Comparison of ENCODE assay signal across 1 cellular context in the genomic region with DNA sequence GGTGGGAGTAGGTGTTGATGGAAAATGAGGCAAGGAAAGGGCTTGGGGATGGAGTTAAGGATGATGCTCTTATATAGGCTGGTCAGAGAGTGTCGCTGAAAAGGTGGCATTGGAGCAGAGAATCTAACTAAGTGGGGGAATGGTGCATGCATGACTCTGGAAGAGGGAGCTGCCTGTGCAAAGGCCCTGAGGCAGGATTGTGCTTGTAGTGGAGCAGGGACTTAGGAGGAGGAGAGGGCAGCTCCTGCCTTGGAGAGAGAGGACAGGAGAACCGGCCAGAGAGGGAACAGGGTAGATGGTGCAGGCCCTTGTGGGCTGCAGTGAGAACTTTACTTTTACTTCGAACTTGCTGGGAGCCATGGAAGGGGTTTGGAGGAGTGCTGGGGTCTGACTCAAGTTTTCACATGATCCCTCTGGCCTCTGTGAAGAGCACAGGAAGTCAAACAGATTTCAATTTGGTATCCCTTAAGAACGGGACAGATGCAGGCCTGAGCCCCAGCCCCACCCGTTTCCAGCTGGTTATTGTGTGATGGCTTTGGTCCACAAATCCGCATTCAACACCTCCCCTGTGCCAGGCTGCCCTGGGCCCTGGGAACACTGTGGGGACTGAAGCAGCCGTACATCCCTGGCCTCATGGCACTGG.
TF ChIP-seq lines count a peak whose summit lies in the region.

No MANE protein-coding gene starts in this region.

TF ChIP-seq in WTC11, 78 proteins besides CTCF, POLR2A, EP300 and RAD21 (continued from another document):
- TF ChIP-seq CREM (CRISPR knock-in tag; IDR thresholded peaks at IDR 0.05) = no peak
- TF ChIP-seq NR2C2 (CRISPR knock-in tag; IDR thresholded peaks at IDR 0.05) = no peak
- TF ChIP-seq, protein P1, sequence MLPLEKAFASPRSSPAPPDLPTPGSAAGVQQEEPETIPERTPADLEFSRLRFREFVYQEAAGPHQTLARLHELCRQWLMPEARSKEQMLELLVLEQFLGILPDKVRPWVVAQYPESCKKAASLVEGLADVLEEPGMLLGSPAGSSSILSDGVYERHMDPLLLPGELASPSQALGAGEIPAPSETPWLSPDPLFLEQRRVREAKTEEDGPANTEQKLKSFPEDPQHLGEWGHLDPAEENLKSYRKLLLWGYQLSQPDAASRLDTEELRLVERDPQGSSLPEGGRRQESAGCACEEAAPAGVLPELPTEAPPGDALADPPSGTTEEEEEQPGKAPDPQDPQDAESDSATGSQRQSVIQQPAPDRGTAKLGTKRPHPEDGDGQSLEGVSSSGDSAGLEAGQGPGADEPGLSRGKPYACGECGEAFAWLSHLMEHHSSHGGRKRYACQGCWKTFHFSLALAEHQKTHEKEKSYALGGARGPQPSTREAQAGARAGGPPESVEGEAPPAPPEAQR (CRISPR knock-in tag; IDR thresholded peaks at IDR 0.05) = no peak
- TF ChIP-seq ZNF232 (CRISPR knock-in tag; IDR thresholded peaks at IDR 0.05) = no peak
- TF ChIP-seq, protein P2, sequence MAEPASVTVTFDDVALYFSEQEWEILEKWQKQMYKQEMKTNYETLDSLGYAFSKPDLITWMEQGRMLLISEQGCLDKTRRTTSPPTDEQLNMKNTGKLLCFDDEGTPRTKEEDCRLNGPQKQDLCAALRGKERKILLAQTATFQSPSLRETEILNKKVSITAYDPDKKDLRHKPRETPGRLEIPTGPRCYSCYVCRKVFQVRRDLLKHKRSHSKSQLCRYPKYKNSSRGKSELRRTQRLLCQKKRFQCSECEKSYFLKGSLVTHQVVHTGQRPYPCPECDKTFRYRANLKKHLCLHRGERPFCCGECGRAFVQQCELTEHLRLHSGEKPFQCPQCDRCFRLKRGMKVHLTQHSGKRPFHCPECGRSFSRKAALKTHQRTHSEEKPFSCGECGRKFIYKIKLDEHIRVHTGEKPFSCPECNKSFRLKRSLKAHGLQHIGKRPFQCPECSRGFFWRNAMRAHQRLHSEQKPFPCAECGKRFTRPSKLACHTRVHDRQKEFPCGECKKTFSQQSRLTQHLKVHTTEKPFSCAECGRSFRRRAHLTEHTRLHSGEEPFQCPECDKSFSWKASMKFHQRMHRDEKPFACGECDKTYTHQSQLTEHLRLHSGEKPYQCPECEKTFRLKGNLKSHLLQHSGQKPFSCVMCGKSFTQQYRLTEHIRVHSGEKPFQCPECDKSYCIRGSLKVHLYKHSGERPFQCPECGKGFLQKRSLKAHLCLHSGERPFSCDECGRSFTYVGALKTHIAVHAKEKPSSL (CRISPR knock-in tag; conservative IDR thresholded peaks at IDR 0.05) = no peak
- TF ChIP-seq ZNF423 (CRISPR knock-in tag; IDR thresholded peaks at IDR 0.05) = no peak
- no peak for TF ChIP-seq NFYB (CRISPR knock-in tag; conservative IDR thresholded peaks at IDR 0.05; ENCODE audit: low read depth)
- no peak for TF ChIP-seq FOXJ3 (CRISPR knock-in tag; IDR thresholded peaks at IDR 0.05; ENCODE audit: borderline replicate concordance)
- TF ChIP-seq NR3C1 (CRISPR knock-in tag; conservative IDR thresholded peaks at IDR 0.05; ENCODE audit: low read depth) = no peak
- TF ChIP-seq, protein P3, sequence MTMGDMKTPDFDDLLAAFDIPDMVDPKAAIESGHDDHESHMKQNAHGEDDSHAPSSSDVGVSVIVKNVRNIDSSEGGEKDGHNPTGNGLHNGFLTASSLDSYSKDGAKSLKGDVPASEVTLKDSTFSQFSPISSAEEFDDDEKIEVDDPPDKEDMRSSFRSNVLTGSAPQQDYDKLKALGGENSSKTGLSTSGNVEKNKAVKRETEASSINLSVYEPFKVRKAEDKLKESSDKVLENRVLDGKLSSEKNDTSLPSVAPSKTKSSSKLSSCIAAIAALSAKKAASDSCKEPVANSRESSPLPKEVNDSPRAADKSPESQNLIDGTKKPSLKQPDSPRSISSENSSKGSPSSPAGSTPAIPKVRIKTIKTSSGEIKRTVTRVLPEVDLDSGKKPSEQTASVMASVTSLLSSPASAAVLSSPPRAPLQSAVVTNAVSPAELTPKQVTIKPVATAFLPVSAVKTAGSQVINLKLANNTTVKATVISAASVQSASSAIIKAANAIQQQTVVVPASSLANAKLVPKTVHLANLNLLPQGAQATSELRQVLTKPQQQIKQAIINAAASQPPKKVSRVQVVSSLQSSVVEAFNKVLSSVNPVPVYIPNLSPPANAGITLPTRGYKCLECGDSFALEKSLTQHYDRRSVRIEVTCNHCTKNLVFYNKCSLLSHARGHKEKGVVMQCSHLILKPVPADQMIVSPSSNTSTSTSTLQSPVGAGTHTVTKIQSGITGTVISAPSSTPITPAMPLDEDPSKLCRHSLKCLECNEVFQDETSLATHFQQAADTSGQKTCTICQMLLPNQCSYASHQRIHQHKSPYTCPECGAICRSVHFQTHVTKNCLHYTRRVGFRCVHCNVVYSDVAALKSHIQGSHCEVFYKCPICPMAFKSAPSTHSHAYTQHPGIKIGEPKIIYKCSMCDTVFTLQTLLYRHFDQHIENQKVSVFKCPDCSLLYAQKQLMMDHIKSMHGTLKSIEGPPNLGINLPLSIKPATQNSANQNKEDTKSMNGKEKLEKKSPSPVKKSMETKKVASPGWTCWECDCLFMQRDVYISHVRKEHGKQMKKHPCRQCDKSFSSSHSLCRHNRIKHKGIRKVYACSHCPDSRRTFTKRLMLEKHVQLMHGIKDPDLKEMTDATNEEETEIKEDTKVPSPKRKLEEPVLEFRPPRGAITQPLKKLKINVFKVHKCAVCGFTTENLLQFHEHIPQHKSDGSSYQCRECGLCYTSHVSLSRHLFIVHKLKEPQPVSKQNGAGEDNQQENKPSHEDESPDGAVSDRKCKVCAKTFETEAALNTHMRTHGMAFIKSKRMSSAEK (CRISPR knock-in tag; IDR thresholded peaks at IDR 0.05; ENCODE audit: borderline replicate concordance) = no peak
- TF ChIP-seq SOX15 (CRISPR knock-in tag; IDR thresholded peaks at IDR 0.05) = no peak
- TF ChIP-seq NFATC4 (CRISPR knock-in tag; IDR thresholded peaks at IDR 0.05) = no peak
- TF ChIP-seq, protein P4, sequence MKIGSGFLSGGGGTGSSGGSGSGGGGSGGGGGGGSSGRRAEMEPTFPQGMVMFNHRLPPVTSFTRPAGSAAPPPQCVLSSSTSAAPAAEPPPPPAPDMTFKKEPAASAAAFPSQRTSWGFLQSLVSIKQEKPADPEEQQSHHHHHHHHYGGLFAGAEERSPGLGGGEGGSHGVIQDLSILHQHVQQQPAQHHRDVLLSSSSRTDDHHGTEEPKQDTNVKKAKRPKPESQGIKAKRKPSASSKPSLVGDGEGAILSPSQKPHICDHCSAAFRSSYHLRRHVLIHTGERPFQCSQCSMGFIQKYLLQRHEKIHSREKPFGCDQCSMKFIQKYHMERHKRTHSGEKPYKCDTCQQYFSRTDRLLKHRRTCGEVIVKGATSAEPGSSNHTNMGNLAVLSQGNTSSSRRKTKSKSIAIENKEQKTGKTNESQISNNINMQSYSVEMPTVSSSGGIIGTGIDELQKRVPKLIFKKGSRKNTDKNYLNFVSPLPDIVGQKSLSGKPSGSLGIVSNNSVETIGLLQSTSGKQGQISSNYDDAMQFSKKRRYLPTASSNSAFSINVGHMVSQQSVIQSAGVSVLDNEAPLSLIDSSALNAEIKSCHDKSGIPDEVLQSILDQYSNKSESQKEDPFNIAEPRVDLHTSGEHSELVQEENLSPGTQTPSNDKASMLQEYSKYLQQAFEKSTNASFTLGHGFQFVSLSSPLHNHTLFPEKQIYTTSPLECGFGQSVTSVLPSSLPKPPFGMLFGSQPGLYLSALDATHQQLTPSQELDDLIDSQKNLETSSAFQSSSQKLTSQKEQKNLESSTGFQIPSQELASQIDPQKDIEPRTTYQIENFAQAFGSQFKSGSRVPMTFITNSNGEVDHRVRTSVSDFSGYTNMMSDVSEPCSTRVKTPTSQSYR (CRISPR knock-in tag; IDR thresholded peaks at IDR 0.05) = no peak
- TF ChIP-seq SP1 (CRISPR knock-in tag; conservative IDR thresholded peaks at IDR 0.05) = no peak
- TF ChIP-seq, protein P5, sequence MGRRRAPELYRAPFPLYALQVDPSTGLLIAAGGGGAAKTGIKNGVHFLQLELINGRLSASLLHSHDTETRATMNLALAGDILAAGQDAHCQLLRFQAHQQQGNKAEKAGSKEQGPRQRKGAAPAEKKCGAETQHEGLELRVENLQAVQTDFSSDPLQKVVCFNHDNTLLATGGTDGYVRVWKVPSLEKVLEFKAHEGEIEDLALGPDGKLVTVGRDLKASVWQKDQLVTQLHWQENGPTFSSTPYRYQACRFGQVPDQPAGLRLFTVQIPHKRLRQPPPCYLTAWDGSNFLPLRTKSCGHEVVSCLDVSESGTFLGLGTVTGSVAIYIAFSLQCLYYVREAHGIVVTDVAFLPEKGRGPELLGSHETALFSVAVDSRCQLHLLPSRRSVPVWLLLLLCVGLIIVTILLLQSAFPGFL (CRISPR knock-in tag; IDR thresholded peaks at IDR 0.05; ENCODE audit: borderline replicate concordance) = no peak
TF ChIP-seq in WTC11: peak in this region for 0.
